ENCODE assay signal across 16 cellular contexts in the genomic region with DNA sequence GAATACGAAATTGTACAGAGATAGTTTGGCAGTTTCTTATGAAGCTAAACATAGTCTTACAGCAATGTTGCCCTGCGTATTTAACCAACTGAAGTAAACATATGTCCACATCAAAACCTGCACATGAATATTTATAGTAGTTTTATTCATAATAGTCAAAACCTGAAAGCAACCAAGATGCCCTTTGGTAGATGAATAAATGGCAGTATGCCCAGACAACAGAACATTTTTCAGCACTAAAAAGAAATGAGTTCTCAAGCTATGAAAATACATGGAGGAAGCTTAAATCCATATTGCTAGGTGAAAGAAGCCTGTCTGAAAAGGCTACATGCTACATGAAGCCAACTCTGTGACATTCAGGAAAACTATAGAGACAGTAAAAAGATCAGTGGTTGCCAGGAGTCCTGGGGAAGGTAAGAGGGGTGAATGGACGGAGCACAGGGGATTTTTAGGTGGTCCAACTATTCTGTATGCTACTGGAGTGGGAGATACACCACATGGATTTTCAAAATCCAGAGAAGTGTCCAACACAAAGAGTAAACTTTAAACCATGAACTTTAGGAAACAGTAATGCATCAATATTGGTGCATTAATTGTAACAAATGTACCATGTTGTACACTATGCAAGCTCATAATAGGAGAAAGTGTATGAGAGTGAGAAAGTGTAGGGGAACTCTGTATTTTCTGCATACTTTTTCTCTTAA. TPM values are rescaled to one million over a fixed set of nuclear protein-coding genes. Genes with fewer than 3 reads are reported as not detected.
"Had no signal": no experiment of that assay in that cellular context is flagged by ENCODE, and none has a peak within 500 bp of the region (broad histone marks: within the 10 kb centered on the region; RNA-seq: fewer than 3 reads in every experiment).

No MANE protein-coding gene starts in this region.

- H3K4me1 ChIP-seq: gastrocnemius medialis had no signal

- H3K4me3 ChIP-seq: body of pancreas, gastrocnemius medialis, spleen, testis had no signal

- H3K27ac ChIP-seq: gastrocnemius medialis, neutrophil, spleen, testis had no signal

- H3K9me3 ChIP-seq: body of pancreas, gastrocnemius medialis, neutrophil, spleen, testis had no signal

- DNase-seq: activated CD4-positive, alpha-beta T cell treated with anti-CD3 and anti-CD28 coated beads for 36 hours; activated CD4-positive, alpha-beta T cell treated with anti-CD3 and anti-CD28 coated beads, Interleukin-2, amount 50 U/mL, for 48 hours; activated naive CD8-positive, alpha-beta T cell treated with anti-CD3 and anti-CD28 coated beads for 36 hours; activated T-cell treated with anti-CD3 and anti-CD28 coated beads for 4 hours; gastrocnemius medialis; immature natural killer cell; natural killer cell; spleen; stimulated activated CD4-positive, alpha-beta T cell treated with anti-CD3 and anti-CD28 coated beads, Interleukin-4, amount 100 ng/mL, for 4 hours; testis had no signal

- H3K36me3 ChIP-seq: gastrocnemius medialis, neutrophil, spleen had no signal

- H3K27me3 ChIP-seq: body of pancreas, testis had no signal

RNA-seq across cellular contexts. Expression of a gene that starts 17.6 kb away (rescaled TPM):
- total RNA-seq: activated CD4-positive, alpha-beta T cell treated with anti-CD3 and anti-CD28 coated beads for 36 hours; activated naive CD8-positive, alpha-beta T cell treated with anti-CD3 and anti-CD28 coated beads for 36 hours; activated T-helper 1 cell treated with anti-CD3 and anti-CD28 coated beads, Interleukin-12 subunit alpha, Interleukin-12 subunit beta, Interleukin-2, Interleukin-4 antibody, amounts not matched to agents 30 ng/mL and 10 ng/mL and 1 ng/mL, durations not matched to agents 14 hours and 24 hours and 36 hours; cardiac septum; gastrocnemius medialis; mesenteric fat pad; natural killer cell; spleen had no signal
- polyA plus RNA-seq: immature natural killer cell, spleen had no signal

RNA-seq across cellular contexts. Expression of a gene that starts 40.1 kb away (rescaled TPM):
- total RNA-seq: epithelial cell of proximal tubule had no signal
